Comparison of ENCODE assay signal across 19 cellular contexts in genomic region chr6:42068872-42069522, GRCh38. TPM values are rescaled to one million over a fixed set of nuclear protein-coding genes. Genes with fewer than 3 reads are reported as not detected.
DNase-seq lines count a peak whose midpoint lies in the region; ATAC-seq, FAIRE-seq and TF ChIP-seq lines count a peak whose summit lies in the region.
"Had no signal": no experiment of that assay in that cellular context is flagged by ENCODE, and none has a peak within 500 bp of the region (broad histone marks: within the 10 kb centered on the region; RNA-seq: fewer than 3 reads in every experiment).

No MANE protein-coding gene starts in this region.

- no peak overlapping the region for H2AFZ ChIP-seq in GM12878 (ENCODE audit: control insufficient read depth, low read depth, low read length)

- no peak overlapping the region for H3K27ac Mint-ChIP-seq in osteocyte (ENCODE audit: unreplicated experiment)
- H3K27ac Mint-ChIP-seq: B cell; CD4-positive, CD25-positive, alpha-beta regulatory T cell had no signal

- H3K4me1 ChIP-seq in left ventricle myocardium inferior (peaks cover 52% of the 10 kb centered on the region), HEK293 (ENCODE audit: control insufficient read depth, insufficient read depth, low read length) (no peaks in the 10 kb centered on the region), GM12878 (ENCODE audit: control insufficient read depth, insufficient read depth, low read length) (no peaks in the 10 kb centered on the region)

- BruUV-seq in GM12878 (replicated peaks; lab: Mats Ljungman, UMichigan) = TSS peak; percentile 32

- no peak for ATAC-seq in left cardiac atrium
- ATAC-seq in GM12878 = no peak

- SMC1A ChIA-PET in GM12878 (lab: Charles Lee; ENCODE audit: uncharacterized antibody, unreplicated experiment) = interaction anchor here (1.1 kb wide), 1 partner anchor 146 kb away, joined by 4 read pairs; no protein-coding TSS in a partner anchor

- DNase-seq in left ventricle myocardium inferior (no peak), left cardiac atrium (no peak), GM12878 (ENCODE audit: low read depth, low spot score) (no peak), mesenteric fat pad (ENCODE audit: low spot score) (peak; percentile 45), NCI-H1092 treated with DMSO at 0.1 percent for 48 hours (lab: John Stamatoyannopoulos, UW) (no peak), osteocyte (ENCODE audit: extremely low spot score, unreplicated experiment) (no peak), anterior cingulate cortex (lab: John Stamatoyannopoulos, UW) (no peak)
- DNase-seq: CD4-positive, CD25-positive, alpha-beta regulatory T cell; COR-L47; Karpas-422; MG63; NCI-H1048; NCI-H1436 treated with DMSO at 0.1 percent for 48 hours; NCI-H2029; NCI-H345; NCI-H526 had no signal

- no peaks in the 10 kb centered on the region for H3K9me3 Mint-ChIP-seq in osteocyte (ENCODE audit: unreplicated experiment)
- H3K9me3 Mint-ChIP-seq: CD4-positive, CD25-positive, alpha-beta regulatory T cell had no signal

- peaks cover 27% of the 10 kb centered on the region for H3K36me3 Mint-ChIP-seq in osteocyte (ENCODE audit: unreplicated experiment)

- POLR2A ChIA-PET in HEK293 (lab: Yijun Ruan, JAX) (no interaction called here), GM12878 (lab: Charles Lee) (no interaction called here)

- no peak for TF ChIP-seq RAD21 in GM12878 (IDR thresholded peaks at IDR 0.05; ENCODE audit: insufficient read depth, low read depth, low read length)

- no peak overlapping the region for H3K9ac ChIP-seq in GM12878 (ENCODE audit: control insufficient read depth, insufficient read depth, low read length)

- H3K79me2 ChIP-seq in GM12878 (ENCODE audit: control insufficient read depth, insufficient read depth, low read length) = no peaks in the 10 kb centered on the region

- in situ Hi-C loops in GM12878 (cut with MboI) = no loop called here

- H3K36me3 ChIP-seq in left ventricle myocardium inferior (peaks cover 95% of the 10 kb centered on the region), HEK293 (ENCODE audit: control insufficient read depth in 2 of 2, insufficient read depth in 1 of 2, low read length in 2 of 2) (peaks cover 41 to 81% of the 10 kb centered on the region in 2 experiments), GM12878 (ENCODE audit: control insufficient read depth in 2 of 2, insufficient read depth in 2 of 2, low read length in 1 of 2) (peaks cover 9 to 19% of the 10 kb centered on the region in 2 experiments)

- H3K4me3 Mint-ChIP-seq in osteocyte (ENCODE audit: unreplicated experiment) = no peak overlapping the region
- H3K4me3 Mint-ChIP-seq: B cell; CD4-positive, CD25-positive, alpha-beta regulatory T cell had no signal

- no peaks in the 10 kb centered on the region for H3K27me3 ChIP-seq in left ventricle myocardium inferior (ENCODE audit: low read depth)
- H3K27me3 ChIP-seq in GM12878 (replicated peaks in 1 of 2; ENCODE audit: control insufficient read depth in 2 of 2, insufficient read depth in 2 of 2, low read length in 1 of 2) = no peaks in the 10 kb centered on the region
- H3K27me3 ChIP-seq: MG63 had no signal

- TF ChIP-seq EP300 in GM12878 (IDR thresholded peaks at IDR 0.05; ENCODE audit: borderline replicate concordance in 1 of 2, control insufficient read depth in 1 of 2, low read depth in 2 of 2, low read length in 2 of 2) = no peak

- H3K4me3 ChIP-seq in left ventricle myocardium inferior = peak overlapping the region; percentile 25
- no peak overlapping the region for H3K4me3 ChIP-seq in HEK293 (ENCODE audit: low read depth, low read length)
- H3K4me3 ChIP-seq in GM12878 = no peak overlapping the region
- H3K4me3 ChIP-seq: MG63 had no signal

- H3K4me2 ChIP-seq in GM12878 (ENCODE audit: control insufficient read depth, insufficient read depth) = no peak overlapping the region

- H3K4me1 Mint-ChIP-seq in osteocyte (ENCODE audit: unreplicated experiment) = no peaks in the 10 kb centered on the region
- H3K4me1 Mint-ChIP-seq: B cell had no signal

- TF ChIP-seq CTCF in left ventricle myocardium inferior (IDR thresholded peaks at IDR 0.05; ENCODE audit: borderline replicate concordance) (no peak), HEK293 (tag by site-specific recombination; IDR thresholded peaks at IDR 0.05) (no peak), GM12878 (IDR thresholded peaks at IDR 0.05 in 2 of 3, conservative IDR thresholded peaks at IDR 0.05 in 1 of 3; ENCODE audit: control insufficient read depth in 2 of 3, extremely low read depth in 1 of 3, insufficient read depth in 1 of 3, low read depth in 3 of 3, low read length in 3 of 3) (no peak), osteocyte (IDR thresholded peaks at IDR 0.05) (no peak)

- CTCF ChIA-PET in HEK293 (lab: Yijun Ruan, JAX) (interaction anchor here (1.3 to 1.8 kb wide), 2 partner anchors 162 to 479 kb away, joined by 4 to 5 read pairs; no protein-coding TSS in a partner anchor), GM12878 (lab: Yijun Ruan, JAX) (interaction anchor here (0.5 to 0.9 kb wide), 2 partner anchors 146 to 161 kb away, joined by 3 read pairs; no protein-coding TSS in a partner anchor)

- H3K9me3 ChIP-seq in left ventricle myocardium inferior (replicated peaks) = no peaks in the 10 kb centered on the region
- H3K9me3 ChIP-seq in HEK293 (ENCODE audit: control insufficient read depth, insufficient read depth, low read depth, low read length) = no peaks in the 10 kb centered on the region
- H3K9me3 ChIP-seq in GM12878 (replicated peaks; ENCODE audit: control insufficient read depth, insufficient read depth, low read length) = no peaks in the 10 kb centered on the region
- H3K9me3 ChIP-seq: MG63 had no signal

- FAIRE-seq in GM12878 (lab: Jason Lieb, UNC) = no peak
- FAIRE-seq: G401.6 had no signal

- H3K27ac ChIP-seq in left ventricle myocardium inferior (replicated peaks) (peak overlapping the region; percentile 90), HEK293 (ENCODE audit: extremely low read depth, low read depth, low read length) (no peak overlapping the region), GM12878 (ENCODE audit: control insufficient read depth, insufficient read depth) (no peak overlapping the region)

- H3K27me3 Mint-ChIP-seq in osteocyte (ENCODE audit: unreplicated experiment) = no peaks in the 10 kb centered on the region
- H3K27me3 Mint-ChIP-seq: B cell; CD4-positive, CD25-positive, alpha-beta regulatory T cell had no signal

- RAD21 ChIA-PET in GM12878 (lab: Charles Lee; ENCODE audit: unreplicated experiment) = no interaction called here

- no peaks in the 10 kb centered on the region for H4K20me1 ChIP-seq in GM12878 (ENCODE audit: control insufficient read depth, insufficient read depth)

- WGBS in GM12878 (ENCODE audit: insufficient coverage, insufficient replicate concordance, low lambda C conversion rate, missing lambda C conversion rate) = 100% methylated on average over 5 of the region's 5 CpGs

- intact Hi-C loops in left ventricle myocardium inferior (cut with micrococcal nuclease) = no loop called here
- intact Hi-C loops in left cardiac atrium (cut with DNase I) = no loop called here
- intact Hi-C loops in GM12878 (cut with micrococcal nuclease; ENCODE audit: unreplicated experiment) = no loop called here

- no peak for TF ChIP-seq POLR2A in GM12878 (IDR thresholded peaks at IDR 0.05; ENCODE audit: low read depth, low read length)

TF ChIP-seq in HEK293, 187 proteins besides CTCF, POLR2A, EP300 and RAD21:
- TF ChIP-seq ZNF211 (tag by site-specific recombination; IDR thresholded peaks at IDR 0.05; ENCODE audit: low read depth) (no peak), ZNF623 (tag by site-specific recombination; IDR thresholded peaks at IDR 0.05) (peak; percentile 92)

TF ChIP-seq in GM12878, 131 proteins besides CTCF, POLR2A, EP300 and RAD21:
- TF ChIP-seq, protein P1, sequence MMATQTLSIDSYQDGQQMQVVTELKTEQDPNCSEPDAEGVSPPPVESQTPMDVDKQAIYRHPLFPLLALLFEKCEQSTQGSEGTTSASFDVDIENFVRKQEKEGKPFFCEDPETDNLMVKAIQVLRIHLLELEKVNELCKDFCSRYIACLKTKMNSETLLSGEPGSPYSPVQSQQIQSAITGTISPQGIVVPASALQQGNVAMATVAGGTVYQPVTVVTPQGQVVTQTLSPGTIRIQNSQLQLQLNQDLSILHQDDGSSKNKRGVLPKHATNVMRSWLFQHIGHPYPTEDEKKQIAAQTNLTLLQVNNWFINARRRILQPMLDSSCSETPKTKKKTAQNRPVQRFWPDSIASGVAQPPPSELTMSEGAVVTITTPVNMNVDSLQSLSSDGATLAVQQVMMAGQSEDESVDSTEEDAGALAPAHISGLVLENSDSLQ (IDR thresholded peaks at IDR 0.05) = no peak
- TF ChIP-seq TCF7 (IDR thresholded peaks at IDR 0.05; ENCODE audit: borderline replicate concordance) (no peak), ZNF24 (IDR thresholded peaks at IDR 0.05) (no peak)

RNA-seq across cellular contexts. Expression of gene TAF8, which starts 18.7 kb away (rescaled TPM):
- total RNA-seq in left ventricle myocardium inferior (28.5 TPM), left cardiac atrium (10 to 100 TPM; 20.5 to 25.3 TPM), GM12878 (2014; rRNA removed) (14.6 and 22.8 TPM in 2 replicates), GM12878 (2014; rRNA removed; fragmentation: Illumina TruSeq; extraction: Trizol) (17.1 and 18.6 TPM in 2 replicates), GM12878 (2021) (24.2 and 26.2 TPM in 2 replicates), mesenteric fat pad (36.8 TPM), osteocyte (27.6 and 29.2 TPM in 2 replicates)
- 64.3 and 67.3 TPM in 2 replicates for total RNA-seq in GM12878 (2013; cell fraction: nucleolus; rRNA removed)
- polyA plus RNA-seq in GM12878 (2011; ENCODE audit: low read depth) = 7.1 TPM
- polyA plus RNA-seq in GM12878 (2011; rRNA removed) (23.2 and 30.9 TPM in 2 replicates), GM12878 (2014; fragmentation: Illumina TruSeq; extraction: Trizol) (11.7 and 21.2 TPM in 2 replicates), GM12878 (2014; fragmentation: Nextera tagmentation; extraction: Ambion mirVana) (10 to 100 TPM; 17.5 to 25.5 TPM), GM12878 (2014; rRNA removed) (24.8 and 26.5 TPM in 2 replicates), GM12878 (2016; fragmentation: Nextera tagmentation; extraction: Ambion mirVana) (10 to 100 TPM; 11.7 to 15.3 TPM)
- polyA plus RNA-seq in GM12878 (2011; cell fraction: cytosol; rRNA removed) = 32.8 and 45.3 TPM in 2 replicates
- polyA plus RNA-seq in GM12878 (2011; cell fraction: nucleus; rRNA removed) = 20.3 and 30.6 TPM in 2 replicates
- 10.2 and 12.2 TPM in 2 replicates for polyA plus RNA-seq in GM12878 (2012)
- 58.2 and 62.9 TPM in 2 replicates for polyA minus RNA-seq in GM12878 (2011; rRNA and poly(A)+ RNA removed)
- 12.7 and 14.0 TPM in 2 replicates for polyA minus RNA-seq in GM12878 (2011; cell fraction: cytosol; rRNA and poly(A)+ RNA removed)
- polyA minus RNA-seq in GM12878 (2011; cell fraction: nucleus; rRNA and poly(A)+ RNA removed) = 15.8 and 40.9 TPM in 2 replicates
